Comparison of ENCODE assay signal across 9 cellular contexts in the genomic region with DNA sequence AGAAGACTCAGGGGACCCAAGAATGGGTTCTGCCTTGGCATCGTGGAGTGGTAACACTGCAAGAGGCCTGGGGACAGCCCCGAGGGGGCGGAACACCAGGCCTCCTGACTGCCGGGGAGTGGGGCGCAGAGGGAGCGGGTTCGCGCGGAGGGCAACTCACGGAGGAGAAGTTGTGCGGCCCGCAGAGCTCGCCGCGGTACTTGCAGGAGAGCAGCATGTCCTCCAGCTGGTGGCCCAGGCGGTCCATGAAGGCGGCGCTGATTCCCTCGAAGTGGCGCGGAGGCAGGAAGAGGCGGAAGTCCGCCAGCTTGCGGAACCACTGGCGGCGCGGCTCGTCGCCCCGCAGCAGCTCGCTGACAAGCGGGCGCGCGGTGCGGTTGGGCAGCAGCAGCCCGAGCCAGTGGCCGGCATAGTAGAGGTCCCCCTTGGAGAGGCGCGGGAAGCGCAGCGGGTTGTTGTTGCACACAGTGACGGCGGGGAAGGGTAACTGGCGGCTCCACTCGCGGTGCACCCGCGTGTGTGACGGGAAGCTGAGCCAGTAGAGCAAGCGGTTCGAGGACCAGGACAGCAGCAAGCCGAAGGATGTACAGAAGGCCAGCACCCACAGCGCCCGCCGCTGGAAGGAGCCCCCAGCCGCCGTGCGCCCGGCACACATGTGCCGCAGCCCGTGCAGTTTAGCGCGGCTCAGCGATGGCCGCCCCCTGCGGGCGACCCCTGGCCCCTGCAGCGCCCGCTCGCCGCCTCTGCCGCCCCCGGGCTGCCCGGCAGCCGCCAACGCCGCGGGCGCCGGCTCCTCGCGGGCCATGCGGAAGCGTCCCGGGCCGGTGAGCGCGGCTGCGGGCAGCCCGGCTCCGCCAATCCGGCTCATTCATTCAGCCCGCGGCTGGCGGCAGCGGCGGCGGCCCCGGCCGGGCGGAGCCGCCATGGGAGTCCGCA. TPM values are rescaled to one million over a fixed set of nuclear protein-coding genes. Genes with fewer than 3 reads are reported as not detected.
A peak's percentile ranks its signal among the peaks of the same experiment; 100 is the strongest.
DNase-seq lines count a peak whose midpoint lies in the region; ATAC-seq, FAIRE-seq and TF ChIP-seq lines count a peak whose summit lies in the region.
"Had no signal": no experiment of that assay in that cellular context is flagged by ENCODE, and none has a peak within 500 bp of the region (broad histone marks: within the 10 kb centered on the region; RNA-seq: fewer than 3 reads in every experiment).

No MANE protein-coding gene starts in this region.

- H3K27me3 ChIP-seq in GM06990 (replicated peaks; ENCODE audit: control insufficient read depth, insufficient read depth, low read length) (peaks cover 3% of the 10 kb centered on the region), SK-N-SH (ENCODE audit: insufficient read depth) (peaks cover 21% of the 10 kb centered on the region)

- H3K36me3 ChIP-seq in GM06990 (ENCODE audit: control insufficient read depth, insufficient read depth, low read length) (no peaks in the 10 kb centered on the region), SK-N-SH (replicated peaks in 1 of 2; ENCODE audit: control insufficient read depth in 1 of 2, insufficient read depth in 2 of 2, low read length in 1 of 2) (no peaks in the 10 kb centered on the region), OCI-LY7 (ENCODE audit: insufficient read depth, low read length) (no peaks in the 10 kb centered on the region)

- CTCF ChIA-PET in SK-N-SH (lab: Yijun Ruan, JAX): interaction anchor here (0.7 to 2.3 kb wide), 8 partner anchors 9 to 391 kb away, joined by 3 to 8 read pairs (median 4); no protein-coding TSS in a partner anchor
- CTCF ChIA-PET in OCI-LY7 (lab: Charles Lee; ENCODE audit: unreplicated experiment): no interaction called here

- BruUV-seq in OCI-LY7 (replicated peaks; lab: Mats Ljungman, UMichigan): no TSS peak

- peak overlapping the region; percentile 46; the same call in 1 of the 2 replicates for H2AFZ ChIP-seq in SK-N-SH (ENCODE audit: low read depth)
- no peak overlapping the region for H2AFZ ChIP-seq in OCI-LY7 (ENCODE audit: low read length)

- H3K79me2 ChIP-seq in SK-N-SH (ENCODE audit: insufficient read depth) (no peaks in the 10 kb centered on the region), OCI-LY7 (ENCODE audit: insufficient read depth, low read depth, low read length) (no peaks in the 10 kb centered on the region)

- H3K9me3 ChIP-seq in SK-N-SH (no peaks in the 10 kb centered on the region), OCI-LY7 (ENCODE audit: low read length) (no peaks in the 10 kb centered on the region)

- H4K20me1 ChIP-seq in SK-N-SH (ENCODE audit: insufficient read depth) (no peaks in the 10 kb centered on the region), OCI-LY7 (ENCODE audit: insufficient read depth, low read length) (no peaks in the 10 kb centered on the region)

- no peaks in the 10 kb centered on the region; a peak in 1 of 4 replicates for H3K4me1 ChIP-seq in SK-N-SH (ENCODE audit: control insufficient read depth in 1 of 2, insufficient read depth in 2 of 2, low read depth in 1 of 2, low read length in 1 of 2)
- no peaks in the 10 kb centered on the region for H3K4me1 ChIP-seq in OCI-LY7 (ENCODE audit: insufficient read depth, low read length, poor library complexity, severe bottlenecking)

- H3K27ac ChIP-seq in SK-N-SH (ENCODE audit: low read depth in 2 of 2, low read length in 1 of 2) (no peak overlapping the region), OCI-LY7 (ENCODE audit: low read depth, low read length, poor library complexity, severe bottlenecking) (no peak overlapping the region)

- H3K4me3 ChIP-seq in GM06990 (replicated peaks; ENCODE audit: low read depth, low read length) (no peak overlapping the region), SK-N-SH (ENCODE audit: low read depth in 2 of 2, low read length in 1 of 2) (peak overlapping the region; percentile 14 to 49), fibroblast of the aortic adventitia (ENCODE audit: low read depth, low read length) (peak overlapping the region; percentile 9), OCI-LY7 (ENCODE audit: low read depth, low read length, poor library complexity, severe bottlenecking) (no peak overlapping the region)
- H3K4me3 ChIP-seq: K562 had no signal

- no peak overlapping the region for H3K9ac ChIP-seq in SK-N-SH

- DNase-seq in GM06990 (ENCODE audit: extremely low read depth, insufficient read length) (peak; percentile 27), SK-N-SH (peak; percentile 69), fibroblast of the aortic adventitia (ENCODE audit: low read depth) (no peak), posterior vena cava (ENCODE audit: low spot score) (peak; percentile 78), RCC 7860 (ENCODE audit: low spot score) (no peak), OCI-LY7 (ENCODE audit: low spot score) (no peak)

- no peak for FAIRE-seq in RCC 7860 (lab: Jason Lieb, UNC)
- FAIRE-seq: K562 had no signal

- WGBS in SK-N-SH (ENCODE audit: low lambda C conversion rate): 0% methylated on average over 2 of the region's 104 CpGs

- no peak for TF ChIP-seq RAD21 in SK-N-SH (IDR thresholded peaks at IDR 0.05; ENCODE audit: low read length)

- intact Hi-C loops in posterior vena cava (cut with DNase I) (no loop called here), OCI-LY7 (cut with micrococcal nuclease; ENCODE audit: unreplicated experiment) (no loop called here)

- POLR2A ChIA-PET in SK-N-SH (lab: Yijun Ruan, JAX) (no interaction called here), OCI-LY7 (lab: Charles Lee) (no interaction called here)

- no peaks in the 10 kb centered on the region for H3F3A ChIP-seq in SK-N-SH (replicated peaks; ENCODE audit: insufficient read depth)

- ATAC-seq in GM19463 (IDR thresholded peaks at IDR 0.05; ENCODE audit: unreplicated experiment): no peak
- ATAC-seq in HG03378 (IDR thresholded peaks at IDR 0.05; ENCODE audit: unreplicated experiment): no peak

- H3K4me2 ChIP-seq in SK-N-SH (peak overlapping the region; percentile 81), OCI-LY7 (ENCODE audit: low read length) (no peak overlapping the region)

- H3K9me2 ChIP-seq in SK-N-SH (no peaks in the 10 kb centered on the region), OCI-LY7 (ENCODE audit: insufficient read depth, low read length) (no peaks in the 10 kb centered on the region)

- TF ChIP-seq EP300 in SK-N-SH (IDR thresholded peaks at IDR 0.05; ENCODE audit: borderline replicate concordance in 1 of 2, low read depth in 1 of 2, low read length in 1 of 2): no peak

- TF ChIP-seq CTCF in GM06990 (IDR thresholded peaks at IDR 0.05; ENCODE audit: insufficient read depth, low read length, poor library complexity, severe bottlenecking) (no peak), SK-N-SH (IDR thresholded peaks at IDR 0.05) (0 out of 2 replicates have a peak, but pooled peaks have one; percentile 21), fibroblast of the aortic adventitia (IDR thresholded peaks at IDR 0.05; ENCODE audit: insufficient read depth, low read length) (no peak), OCI-LY7 (conservative IDR thresholded peaks at IDR 0.05; ENCODE audit: low read length) (no peak)

TF ChIP-seq in SK-N-SH, 30 proteins besides CTCF, POLR2A, EP300 and RAD21:
- TF ChIP-seq MXI1 (IDR thresholded peaks at IDR 0.05; ENCODE audit: low read depth, low read length) (no peak), JUND (IDR thresholded peaks at IDR 0.05) (no peak), TEAD4 (IDR thresholded peaks at IDR 0.05; ENCODE audit: borderline replicate concordance, insufficient read depth) (no peak)
- TF ChIP-seq, protein P1, sequence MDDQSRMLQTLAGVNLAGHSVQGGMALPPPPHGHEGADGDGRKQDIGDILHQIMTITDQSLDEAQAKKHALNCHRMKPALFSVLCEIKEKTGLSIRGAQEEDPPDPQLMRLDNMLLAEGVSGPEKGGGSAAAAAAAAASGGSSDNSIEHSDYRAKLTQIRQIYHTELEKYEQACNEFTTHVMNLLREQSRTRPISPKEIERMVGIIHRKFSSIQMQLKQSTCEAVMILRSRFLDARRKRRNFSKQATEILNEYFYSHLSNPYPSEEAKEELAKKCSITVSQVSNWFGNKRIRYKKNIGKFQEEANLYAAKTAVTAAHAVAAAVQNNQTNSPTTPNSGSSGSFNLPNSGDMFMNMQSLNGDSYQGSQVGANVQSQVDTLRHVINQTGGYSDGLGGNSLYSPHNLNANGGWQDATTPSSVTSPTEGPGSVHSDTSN (IDR thresholded peaks at IDR 0.05): no peak

RNA-seq across cellular contexts. Expression of gene ASIC2, which starts 1.6 kb away (rescaled TPM):
- 0.08 and 0.13 TPM in 2 replicates for polyA plus RNA-seq in SK-N-SH (2012; rRNA removed)
- 0.05 and 0.09 TPM in 2 replicates for polyA plus RNA-seq in SK-N-SH (2012; cell fraction: cytosol; rRNA removed)
- polyA plus RNA-seq in SK-N-SH (2012; cell fraction: nucleus; rRNA removed): 0.04 and 0.08 TPM in 2 replicates
- total RNA-seq in fibroblast of the aortic adventitia (ENCODE audit: low replicate concordance): 0.18 TPM in 1 of 2 replicates, not detected in the other
- not detected for total RNA-seq in posterior vena cava
- total RNA-seq in OCI-LY7 (2014; rRNA removed; shearing (Covaris generic)): not detected in 2 replicates
- total RNA-seq in OCI-LY7 (2022): not detected in 2 replicates
- total RNA-seq: K562 had no signal
- polyA plus RNA-seq: K562 had no signal

Comparison
In these comparisons a context has a peak if more than half of its experiments do, and no peak if none do; other contexts are left out.
1. DNase-seq: peak in GM06990 (single experiment), SK-N-SH (single experiment) and posterior vena cava (single experiment); none in fibroblast of the aortic adventitia (single experiment), RCC 7860 (single experiment) and OCI-LY7 (single experiment).
2. H3K4me3 ChIP-seq: peak in SK-N-SH (2 of 2) and fibroblast of the aortic adventitia (single experiment); none in GM06990 (single experiment) and OCI-LY7 (single experiment).